In genomic region chr1:197210426-197210825, GRCh38 we compare ENCODE assay signal across 17 cellular contexts. TPM values are rescaled to one million over a fixed set of nuclear protein-coding genes. Genes with fewer than 3 reads are reported as not detected.
DNase-seq lines count a peak whose midpoint lies in the region; TF ChIP-seq lines count a peak whose summit lies in the region.
"Had no signal": no experiment of that assay in that cellular context is flagged by ENCODE, and none has a peak within 500 bp of the region (broad histone marks: within the 10 kb centered on the region; RNA-seq: fewer than 3 reads in every experiment).

No MANE protein-coding gene starts in this region.

- POLR2A ChIA-PET in Caco-2 (lab: Charles Lee), result no interaction called here

- H3K27me3 Mint-ChIP-seq in Caco-2 (ENCODE audit: insufficient read depth, unreplicated experiment), result peaks cover 7% of the 10 kb centered on the region

- no peak overlapping the region for H3K27ac ChIP-seq in uterus

- H3K9me3 ChIP-seq in Caco-2 (no peaks in the 10 kb centered on the region; the same call in none of the 2 replicates), uterus (no peaks in the 10 kb centered on the region)
- H3K9me3 ChIP-seq: BE2C had no signal

- H3K4me1 Mint-ChIP-seq in Caco-2 (ENCODE audit: low read depth, unreplicated experiment), result no peaks in the 10 kb centered on the region

- H3K27me3 ChIP-seq in Caco-2 (replicated peaks; ENCODE audit: control insufficient read depth, insufficient read depth, low read length), result no peaks in the 10 kb centered on the region
- H3K27me3 ChIP-seq in uterus, result no peaks in the 10 kb centered on the region
- H3K27me3 ChIP-seq: BE2C had no signal

- H3K36me3 ChIP-seq in Caco-2 (ENCODE audit: control insufficient read depth, insufficient read depth, low read length), result no peaks in the 10 kb centered on the region
- H3K36me3 ChIP-seq in uterus, result no peaks in the 10 kb centered on the region
- H3K36me3 ChIP-seq: BE2C had no signal

- peaks cover 12% of the 10 kb centered on the region for H3K9me3 Mint-ChIP-seq in Caco-2 (ENCODE audit: unreplicated experiment)

- no peak for TF ChIP-seq CTCF in epithelial cell of esophagus (IDR thresholded peaks at IDR 0.05; ENCODE audit: insufficient read depth, low read depth, low read length, missing control alignments)
- TF ChIP-seq CTCF in Caco-2 (IDR thresholded peaks at IDR 0.05; ENCODE audit: insufficient read depth in 1 of 2, low read depth in 1 of 2, low read length in 1 of 2, severe bottlenecking in 1 of 2, unreplicated experiment in 1 of 2), result no peak
- TF ChIP-seq CTCF in uterus (IDR thresholded peaks at IDR 0.05), result no peak

- no peak for TF ChIP-seq POLR2A in uterus (IDR thresholded peaks at IDR 0.05)

- in situ Hi-C loops in KBM-7 (cut with MboI; ENCODE audit: low pct_unique_long_range_greater_than_20kb, low sequenced_read_pairs), result no loop called here

- intact Hi-C loops in Caco-2 (cut with micrococcal nuclease; ENCODE audit: unreplicated experiment), result no loop called here
- intact Hi-C loops in uterus (cut with DNase I; ENCODE audit: low total_unique reads), result no loop called here

- H3K4me3 Mint-ChIP-seq in Caco-2 (ENCODE audit: unreplicated experiment), result no peak overlapping the region
- H3K4me3 Mint-ChIP-seq: CD4-positive, CD25-positive, alpha-beta regulatory T cell; CD8-positive, alpha-beta memory T cell; GM23338; H9 had no signal

- DNase-seq in LHCN-M2 (ENCODE audit: low read depth), result peak; percentile 12
- peak; percentile 24 for DNase-seq in epithelial cell of esophagus (ENCODE audit: low read depth)
- peak; percentile 44 for DNase-seq in iris pigment epithelial cell (ENCODE audit: low read depth)
- peak; percentile 52 for DNase-seq in renal cortical epithelial cell (ENCODE audit: low read depth)
- DNase-seq in stimulated activated CD4-positive, alpha-beta T cell treated with anti-CD3 and anti-CD28 coated beads, Interleukin-15, amount 100 ng/mL, for 24 hours, result no peak
- DNase-seq in Caco-2, result no peak
- no peak for DNase-seq in KBM-7
- no peak for DNase-seq in uterus
- DNase-seq: BE2C; C1 segment of cervical spinal cord; CD4-positive, CD25-positive, alpha-beta regulatory T cell; CD8-positive, alpha-beta memory T cell; COR-L47; H9; IMR-90 had no signal

- CTCF ChIA-PET in Caco-2 (lab: Charles Lee), result no interaction called here

- no peak overlapping the region for H3K4me3 ChIP-seq in epithelial cell of esophagus (ENCODE audit: low read length)
- H3K4me3 ChIP-seq in Caco-2 (ENCODE audit: low read depth, low read length), result no peak overlapping the region
- no peak overlapping the region for H3K4me3 ChIP-seq in uterus
- H3K4me3 ChIP-seq: GM23338 had no signal

- H3K4me1 ChIP-seq in Caco-2 (no peaks in the 10 kb centered on the region), uterus (no peaks in the 10 kb centered on the region)
- H3K4me1 ChIP-seq: BE2C had no signal

- no peaks in the 10 kb centered on the region for H3K36me3 Mint-ChIP-seq in Caco-2 (ENCODE audit: insufficient read depth, unreplicated experiment)

- BruUV-seq in Caco-2 (replicated peaks; lab: Mats Ljungman, UMichigan), result no TSS peak

- H3K27ac Mint-ChIP-seq in Caco-2 (ENCODE audit: unreplicated experiment), result no peak overlapping the region
- H3K27ac Mint-ChIP-seq: CD4-positive, CD25-positive, alpha-beta regulatory T cell; CD8-positive, alpha-beta memory T cell; GM23338 had no signal

RNA-seq across cellular contexts. Expression of gene ZBTB41, which starts 9.3 kb away (rescaled TPM):
- total RNA-seq in LHCN-M2 (2014; rRNA removed) (15.2 and 16.4 TPM in 2 replicates), renal cortical epithelial cell (16.8 and 18.9 TPM in 2 replicates), Caco-2 (2022) (7.2 and 7.9 TPM in 2 replicates), uterus (10 to 100 TPM; 10.6 to 48.2 (median 19.1) TPM)
- 2.6 TPM for polyA plus RNA-seq in LHCN-M2 (2012)

RNA-seq across cellular contexts. Expression of gene CRB1, which starts 57.6 kb away (rescaled TPM):
- total RNA-seq in LHCN-M2 (2014; rRNA removed) (0.06 and 0.13 TPM in 2 replicates), renal cortical epithelial cell (0.25 TPM in 1 of 2 replicates, not detected in the other), Caco-2 (2022) (not detected in 2 replicates), uterus (1 to 10 TPM in 1 of 4 donors, under 1 TPM in 1, not detected in 2; 0.55 to 1.0 TPM)
- 0.02 TPM for polyA plus RNA-seq in LHCN-M2 (2012)
- total RNA-seq: A172; CD4-positive, CD25-positive, alpha-beta regulatory T cell; H9; IMR-90 had no signal
- polyA plus RNA-seq: CD4-positive, CD25-positive, alpha-beta regulatory T cell; IMR-90 had no signal

Comparison
In these comparisons a context has a peak if more than half of its experiments do, and no peak if none do; other contexts are left out.
1. DNase-seq: peak in LHCN-M2 (single experiment), epithelial cell of esophagus (single experiment), iris pigment epithelial cell (single experiment) and renal cortical epithelial cell (single experiment); none in stimulated activated CD4-positive, alpha-beta T cell treated with anti-CD3 and anti-CD28 coated beads, Interleukin-15, amount 100 ng/mL, for 24 hours (single experiment), Caco-2 (0 of 2), KBM-7 (single experiment) and uterus (0 of 2).